2 cellular contexts compared by ENCODE assay signal in the genomic region with DNA sequence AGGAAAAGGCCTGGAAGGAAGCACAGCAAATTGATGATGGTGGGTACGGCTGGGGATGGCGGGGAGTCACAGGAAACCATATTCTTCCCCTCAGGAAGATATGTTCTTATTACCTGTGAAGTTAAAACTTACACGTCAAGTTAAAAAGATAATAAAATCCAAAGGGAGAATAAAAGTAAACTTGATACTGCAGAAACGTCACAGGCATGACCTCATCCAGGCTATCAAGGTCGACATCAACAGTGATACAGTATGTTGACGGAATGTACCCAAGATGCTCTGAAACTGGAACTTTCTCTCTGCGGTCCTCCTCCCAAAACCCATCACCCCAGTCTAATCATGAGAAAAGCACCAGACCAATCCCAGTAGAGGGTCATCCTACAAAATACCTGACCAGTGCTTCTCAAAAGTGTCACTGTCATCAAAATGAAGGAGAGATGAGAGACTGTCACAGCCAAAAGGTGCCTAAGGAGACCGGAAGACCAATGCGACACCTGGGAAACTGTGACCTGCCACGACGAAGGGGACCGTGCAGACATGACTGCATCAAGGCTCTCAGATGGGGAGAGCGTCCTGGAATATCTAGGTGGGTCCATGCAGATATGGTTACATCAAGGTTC.
TF ChIP-seq lines count a peak whose summit lies in the region.

No MANE protein-coding gene starts in this region.

TF ChIP-seq in HepG2, 621 proteins besides CTCF, POLR2A, EP300 and RAD21 (continues in another document):
- TF ChIP-seq, protein P1, sequence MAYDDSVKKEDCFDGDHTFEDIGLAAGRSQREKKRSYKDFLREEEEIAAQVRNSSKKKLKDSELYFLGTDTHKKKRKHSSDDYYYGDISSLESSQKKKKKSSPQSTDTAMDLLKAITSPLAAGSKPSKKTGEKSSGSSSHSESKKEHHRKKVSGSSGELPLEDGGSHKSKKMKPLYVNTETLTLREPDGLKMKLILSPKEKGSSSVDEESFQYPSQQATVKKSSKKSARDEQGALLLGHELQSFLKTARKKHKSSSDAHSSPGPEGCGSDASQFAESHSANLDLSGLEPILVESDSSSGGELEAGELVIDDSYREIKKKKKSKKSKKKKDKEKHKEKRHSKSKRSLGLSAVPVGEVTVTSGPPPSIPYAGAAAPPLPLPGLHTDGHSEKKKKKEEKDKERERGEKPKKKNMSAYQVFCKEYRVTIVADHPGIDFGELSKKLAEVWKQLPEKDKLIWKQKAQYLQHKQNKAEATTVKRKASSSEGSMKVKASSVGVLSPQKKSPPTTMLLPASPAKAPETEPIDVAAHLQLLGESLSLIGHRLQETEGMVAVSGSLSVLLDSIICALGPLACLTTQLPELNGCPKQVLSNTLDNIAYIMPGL (CRISPR knock-in tag; IDR thresholded peaks at IDR 0.05; ENCODE audit: borderline replicate concordance in 1 of 2, low read depth in 1 of 2) = no peak
- TF ChIP-seq, protein P2, sequence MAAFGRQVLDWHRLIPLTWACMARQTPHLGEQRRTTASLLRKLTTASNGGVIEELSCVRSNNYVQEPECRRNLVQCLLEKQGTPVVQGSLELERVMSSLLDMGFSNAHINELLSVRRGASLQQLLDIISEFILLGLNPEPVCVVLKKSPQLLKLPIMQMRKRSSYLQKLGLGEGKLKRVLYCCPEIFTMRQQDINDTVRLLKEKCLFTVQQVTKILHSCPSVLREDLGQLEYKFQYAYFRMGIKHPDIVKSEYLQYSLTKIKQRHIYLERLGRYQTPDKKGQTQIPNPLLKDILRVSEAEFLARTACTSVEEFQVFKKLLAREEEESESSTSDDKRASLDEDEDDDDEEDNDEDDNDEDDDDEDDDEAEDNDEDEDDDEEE (CRISPR knock-in tag; IDR thresholded peaks at IDR 0.05) = no peak
- TF ChIP-seq, protein P3, sequence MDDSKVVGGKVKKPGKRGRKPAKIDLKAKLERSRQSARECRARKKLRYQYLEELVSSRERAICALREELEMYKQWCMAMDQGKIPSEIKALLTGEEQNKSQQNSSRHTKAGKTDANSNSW (CRISPR knock-in tag; IDR thresholded peaks at IDR 0.05; ENCODE audit: borderline replicate concordance) = no peak
- peak; percentile 59 for TF ChIP-seq MAFF (IDR thresholded peaks at IDR 0.05; ENCODE audit: low read depth, low read length)
- TF ChIP-seq RXRB (CRISPR knock-in tag; IDR thresholded peaks at IDR 0.05; ENCODE audit: borderline replicate concordance) = no peak
- TF ChIP-seq, protein P4, sequence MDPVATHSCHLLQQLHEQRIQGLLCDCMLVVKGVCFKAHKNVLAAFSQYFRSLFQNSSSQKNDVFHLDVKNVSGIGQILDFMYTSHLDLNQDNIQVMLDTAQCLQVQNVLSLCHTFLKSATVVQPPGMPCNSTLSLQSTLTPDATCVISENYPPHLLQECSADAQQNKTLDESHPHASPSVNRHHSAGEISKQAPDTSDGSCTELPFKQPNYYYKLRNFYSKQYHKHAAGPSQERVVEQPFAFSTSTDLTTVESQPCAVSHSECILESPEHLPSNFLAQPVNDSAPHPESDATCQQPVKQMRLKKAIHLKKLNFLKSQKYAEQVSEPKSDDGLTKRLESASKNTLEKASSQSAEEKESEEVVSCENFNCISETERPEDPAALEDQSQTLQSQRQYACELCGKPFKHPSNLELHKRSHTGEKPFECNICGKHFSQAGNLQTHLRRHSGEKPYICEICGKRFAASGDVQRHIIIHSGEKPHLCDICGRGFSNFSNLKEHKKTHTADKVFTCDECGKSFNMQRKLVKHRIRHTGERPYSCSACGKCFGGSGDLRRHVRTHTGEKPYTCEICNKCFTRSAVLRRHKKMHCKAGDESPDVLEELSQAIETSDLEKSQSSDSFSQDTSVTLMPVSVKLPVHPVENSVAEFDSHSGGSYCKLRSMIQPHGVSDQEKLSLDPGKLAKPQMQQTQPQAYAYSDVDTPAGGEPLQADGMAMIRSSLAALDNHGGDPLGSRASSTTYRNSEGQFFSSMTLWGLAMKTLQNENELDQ (CRISPR knock-in tag; IDR thresholded peaks at IDR 0.05; ENCODE audit: borderline replicate concordance) = no peak
- peak; percentile 62 to 76 for TF ChIP-seq MAFK (conservative IDR thresholded peaks at IDR 0.05 in 1 of 2, IDR thresholded peaks at IDR 0.05 in 1 of 2; ENCODE audit: low read length in 2 of 2)
- no peak for TF ChIP-seq ZNF468 (CRISPR knock-in tag; IDR thresholded peaks at IDR 0.05)
- no peak for TF ChIP-seq ZNF761 (CRISPR knock-in tag; conservative IDR thresholded peaks at IDR 0.05)
- no peak for TF ChIP-seq KMT2B (CRISPR knock-in tag; IDR thresholded peaks at IDR 0.05)
- TF ChIP-seq ZNF780A (CRISPR knock-in tag; IDR thresholded peaks at IDR 0.05) = no peak
- TF ChIP-seq NR3C1 (CRISPR knock-in tag; IDR thresholded peaks at IDR 0.05) = no peak
- no peak for TF ChIP-seq TBP (CRISPR knock-in tag; IDR thresholded peaks at IDR 0.05)
- TF ChIP-seq, protein P5, sequence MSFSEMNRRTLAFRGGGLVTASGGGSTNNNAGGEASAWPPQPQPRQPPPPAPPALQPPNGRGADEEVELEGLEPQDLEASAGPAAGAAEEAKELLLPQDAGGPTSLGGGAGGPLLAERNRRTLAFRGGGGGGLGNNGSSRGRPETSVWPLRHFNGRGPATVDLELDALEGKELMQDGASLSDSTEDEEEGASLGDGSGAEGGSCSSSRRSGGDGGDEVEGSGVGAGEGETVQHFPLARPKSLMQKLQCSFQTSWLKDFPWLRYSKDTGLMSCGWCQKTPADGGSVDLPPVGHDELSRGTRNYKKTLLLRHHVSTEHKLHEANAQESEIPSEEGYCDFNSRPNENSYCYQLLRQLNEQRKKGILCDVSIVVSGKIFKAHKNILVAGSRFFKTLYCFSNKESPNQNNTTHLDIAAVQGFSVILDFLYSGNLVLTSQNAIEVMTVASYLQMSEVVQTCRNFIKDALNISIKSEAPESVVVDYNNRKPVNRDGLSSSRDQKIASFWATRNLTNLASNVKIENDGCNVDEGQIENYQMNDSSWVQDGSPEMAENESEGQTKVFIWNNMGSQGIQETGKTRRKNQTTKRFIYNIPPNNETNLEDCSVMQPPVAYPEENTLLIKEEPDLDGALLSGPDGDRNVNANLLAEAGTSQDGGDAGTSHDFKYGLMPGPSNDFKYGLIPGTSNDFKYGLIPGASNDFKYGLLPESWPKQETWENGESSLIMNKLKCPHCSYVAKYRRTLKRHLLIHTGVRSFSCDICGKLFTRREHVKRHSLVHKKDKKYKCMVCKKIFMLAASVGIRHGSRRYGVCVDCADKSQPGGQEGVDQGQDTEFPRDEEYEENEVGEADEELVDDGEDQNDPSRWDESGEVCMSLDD (CRISPR knock-in tag; IDR thresholded peaks at IDR 0.05; ENCODE audit: borderline replicate concordance) = no peak

TF ChIP-seq in IMR-90, 13 proteins besides CTCF, POLR2A, EP300 and RAD21:
- TF ChIP-seq MAFK (IDR thresholded peaks at IDR 0.05; ENCODE audit: low read depth, low read length) (peak; percentile 58; the same call in 1 of the 2 replicates), BHLHE40 (IDR thresholded peaks at IDR 0.05; ENCODE audit: low read depth, low read length) (no peak)
